In the genomic region with DNA sequence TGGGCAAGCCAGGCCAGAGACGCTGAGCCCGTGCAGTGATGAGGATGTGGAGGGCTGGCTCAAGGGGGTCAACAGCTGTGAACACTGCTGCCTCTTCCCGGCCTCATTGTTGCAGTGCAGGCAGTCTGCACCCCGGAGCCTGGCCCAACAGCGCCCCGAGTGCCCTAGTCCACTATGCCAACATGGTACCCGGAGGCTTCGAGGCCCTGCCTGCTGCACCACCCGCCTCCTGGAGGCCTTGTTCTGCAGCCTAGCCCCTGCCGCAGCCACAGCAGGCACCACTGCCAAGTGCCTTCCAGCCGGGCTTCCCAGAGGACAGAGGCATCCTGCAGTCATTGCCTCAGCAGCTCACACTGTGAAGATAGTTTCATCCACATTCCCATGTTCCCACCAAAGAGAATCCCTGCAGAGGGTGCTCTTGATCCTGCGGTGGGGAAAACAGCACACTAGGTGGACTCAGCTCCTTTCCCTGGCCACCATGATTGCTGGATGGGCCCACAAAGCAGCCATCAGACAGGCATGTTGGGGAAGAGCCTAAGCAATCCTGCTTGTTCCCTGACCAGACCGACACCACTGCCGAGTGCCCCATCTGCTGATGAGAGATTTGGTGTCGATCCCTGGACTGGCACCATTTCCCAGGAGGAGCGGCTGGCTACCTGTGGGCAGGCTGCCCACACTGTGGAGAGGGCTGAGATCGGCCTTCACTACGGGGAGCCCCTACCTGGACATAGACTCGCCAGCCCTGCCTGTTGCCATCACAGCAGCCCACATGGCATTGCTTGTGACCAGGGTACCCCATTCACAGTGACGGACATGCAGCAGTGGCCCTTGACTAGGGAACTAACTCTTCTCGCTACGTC, we compare ENCODE assay signal across 11 cellular contexts. TPM values are rescaled to one million over a fixed set of nuclear protein-coding genes. Genes with fewer than 3 reads are reported as not detected.
DNase-seq lines count a peak whose midpoint lies in the region; ATAC-seq, FAIRE-seq and TF ChIP-seq lines count a peak whose summit lies in the region.
"Had no signal": no experiment of that assay in that cellular context is flagged by ENCODE, and none has a peak within 500 bp of the region (broad histone marks: within the 10 kb centered on the region; RNA-seq: fewer than 3 reads in every experiment).

No MANE protein-coding gene starts in this region.

- no peak overlapping the region for H3K4ac ChIP-seq in mesenchymal stem cell (ENCODE audit: low read depth in 1 of 2, low read length in 2 of 2)

- H3K14ac ChIP-seq in mesenchymal stem cell (ENCODE audit: low read length in 2 of 2), result no peak overlapping the region

- peaks cover 8% of the 10 kb centered on the region for H3K79me1 ChIP-seq in mesenchymal stem cell (replicated peaks; ENCODE audit: low read length, poor library complexity, severe bottlenecking)

- H3K4me2 ChIP-seq in A549 (no peak overlapping the region), mesenchymal stem cell (ENCODE audit: low read length, poor library complexity, severe bottlenecking) (no peak overlapping the region)

- no peak for DNase-seq in A549 (ENCODE audit: low read depth in 1 of 2, low spot score in 1 of 2)
- no peak for DNase-seq in GM12891 (ENCODE audit: insufficient read length, low spot score)
- no peak for DNase-seq in activated T-helper 1 cell treated with anti-CD3 and anti-CD28 coated beads, Interleukin-12 subunit alpha, Interleukin-12 subunit beta, Interleukin-2, Interleukin-4 antibody, amounts not matched to agents 30 ng/mL and 10 ng/mL and 1 ng/mL, durations not matched to agents 14 hours and 24 hours and 36 hours (ENCODE audit: low spot score)
- DNase-seq in mesenchymal stem cell, result no peak
- no peak for DNase-seq in OCI-M2 (lab: John Stamatoyannopoulos, UW; ENCODE audit: unreplicated experiment)
- DNase-seq in NCI-H1417 treated with DMSO at 0.1 percent for 48 hours (lab: John Stamatoyannopoulos, UW), result no peak
- no peak for DNase-seq in NCI-H2171 treated with DMSO at 0.1 percent for 48 hours (lab: John Stamatoyannopoulos, UW)
- DNase-seq: NCI-H1694 treated with DMSO at 0.1 percent for 48 hours had no signal

- ATAC-seq in A549 (peak; percentile 5 to 19; a peak in 3 of 6 replicates), HG02885 (IDR thresholded peaks at IDR 0.05; ENCODE audit: poor library complexity, unreplicated experiment) (no peak)
- ATAC-seq: activated CD4-positive, CD25-positive, alpha-beta regulatory T cell treated with anti-CD3 and anti-CD28 coated beads, Interleukin-2, amount 50 U/mL, for 24 hours; esophagus mucosa had no signal

- H3K9me3 Mint-ChIP-seq in activated T-helper 1 cell treated with anti-CD3 and anti-CD28 coated beads, Interleukin-12 subunit alpha, Interleukin-12 subunit beta, Interleukin-2, Interleukin-4 antibody, amounts not matched to agents 30 ng/mL and 10 ng/mL and 1 ng/mL, durations not matched to agents 14 hours and 24 hours and 36 hours, result no peaks in the 10 kb centered on the region

- no peak overlapping the region for H4K91ac ChIP-seq in mesenchymal stem cell (ENCODE audit: low read length)

- no peak for TF ChIP-seq CTCF in A549 (IDR thresholded peaks at IDR 0.05)

- CTCF ChIA-PET in A549 (lab: Yijun Ruan, JAX), result interaction anchor here (1.0 to 4.0 kb wide), 3 partner anchors 11 to 146 kb away, joined by 3 to 20 read pairs (median 6); no protein-coding TSS in a partner anchor

- no peak overlapping the region for H3K4me3 Mint-ChIP-seq in activated T-helper 1 cell treated with anti-CD3 and anti-CD28 coated beads, Interleukin-12 subunit alpha, Interleukin-12 subunit beta, Interleukin-2, Interleukin-4 antibody, amounts not matched to agents 30 ng/mL and 10 ng/mL and 1 ng/mL, durations not matched to agents 14 hours and 24 hours and 36 hours

- H3K4me3 ChIP-seq in A549 (no peak overlapping the region), mesenchymal stem cell (ENCODE audit: insufficient read depth in 1 of 2, low read depth in 1 of 2, low read length in 2 of 2) (no peak overlapping the region)

- H3K27me3 Mint-ChIP-seq in activated T-helper 1 cell treated with anti-CD3 and anti-CD28 coated beads, Interleukin-12 subunit alpha, Interleukin-12 subunit beta, Interleukin-2, Interleukin-4 antibody, amounts not matched to agents 30 ng/mL and 10 ng/mL and 1 ng/mL, durations not matched to agents 14 hours and 24 hours and 36 hours (ENCODE audit: insufficient read depth), result no peaks in the 10 kb centered on the region

- TF ChIP-seq POLR2A in A549 (IDR thresholded peaks at IDR 0.05; ENCODE audit: low read length) (no peak), GM12891 (IDR thresholded peaks at IDR 0.05; ENCODE audit: low read depth, low read length) (no peak)

- H2BK12ac ChIP-seq in mesenchymal stem cell (ENCODE audit: low read length in 2 of 2), result no peak overlapping the region

- 86% methylated on average over 22 of the region's 22 CpGs for WGBS in A549 (ENCODE audit: missing lambda C conversion rate)
- WGBS in mesenchymal stem cell, result 84% methylated on average over 22 of the region's 22 CpGs

- H3K27ac ChIP-seq in A549 (no peak overlapping the region), mesenchymal stem cell (ENCODE audit: low read length, poor library complexity, severe bottlenecking) (no peak overlapping the region)

- no peak overlapping the region for H3K9ac ChIP-seq in mesenchymal stem cell (ENCODE audit: low read length)

- intact Hi-C loops in activated T-helper 1 cell treated with anti-CD3 and anti-CD28 coated beads, Interleukin-12 subunit alpha, Interleukin-12 subunit beta, Interleukin-2, Interleukin-4 antibody, amounts not matched to agents 30 ng/mL and 10 ng/mL and 1 ng/mL, durations not matched to agents 14 hours and 24 hours and 36 hours (cut with micrococcal nuclease), result no loop called here

- no peak for TF ChIP-seq EP300 in A549 (IDR thresholded peaks at IDR 0.05)

- no peak overlapping the region for H3K23ac ChIP-seq in mesenchymal stem cell (ENCODE audit: low read length in 2 of 2)

- POLR2A ChIA-PET in A549 (lab: Yijun Ruan, JAX), result no interaction called here

- no peak for TF ChIP-seq RAD21 in A549 (conservative IDR thresholded peaks at IDR 0.05 in 1 of 2, IDR thresholded peaks at IDR 0.05 in 1 of 2)

- no peak overlapping the region for H2BK5ac ChIP-seq in mesenchymal stem cell (ENCODE audit: low read depth, low read length, poor library complexity, severe bottlenecking)

- peaks cover 12% of the 10 kb centered on the region; the same call in 2 of the 3 replicates for H3K4me1 ChIP-seq in A549
- peaks cover 19% of the 10 kb centered on the region for H3K4me1 ChIP-seq in mesenchymal stem cell (ENCODE audit: control insufficient read depth, insufficient read depth, low read depth, low read length)

- peak overlapping the region; percentile 38 for H4K8ac ChIP-seq in mesenchymal stem cell (ENCODE audit: low read length)

- H2AK5ac ChIP-seq in mesenchymal stem cell (ENCODE audit: low read length, severe bottlenecking), result no peak overlapping the region

- H3K36me3 Mint-ChIP-seq in activated T-helper 1 cell treated with anti-CD3 and anti-CD28 coated beads, Interleukin-12 subunit alpha, Interleukin-12 subunit beta, Interleukin-2, Interleukin-4 antibody, amounts not matched to agents 30 ng/mL and 10 ng/mL and 1 ng/mL, durations not matched to agents 14 hours and 24 hours and 36 hours (ENCODE audit: low read depth), result peaks cover 16% of the 10 kb centered on the region

- H2BK15ac ChIP-seq in mesenchymal stem cell (ENCODE audit: low read depth, poor library complexity, severe bottlenecking), result no peak overlapping the region

- no peak overlapping the region for H2BK120ac ChIP-seq in mesenchymal stem cell (ENCODE audit: low read depth, low read length)

- peak overlapping the region in 1 of 2 experiments; percentile 37 for H3K18ac ChIP-seq in mesenchymal stem cell (ENCODE audit: low read depth in 1 of 2, low read length in 2 of 2)

- peak overlapping the region; percentile 48 for H3K27ac Mint-ChIP-seq in activated T-helper 1 cell treated with anti-CD3 and anti-CD28 coated beads, Interleukin-12 subunit alpha, Interleukin-12 subunit beta, Interleukin-2, Interleukin-4 antibody, amounts not matched to agents 30 ng/mL and 10 ng/mL and 1 ng/mL, durations not matched to agents 14 hours and 24 hours and 36 hours

- H3K36me3 ChIP-seq in mesenchymal stem cell (ENCODE audit: control insufficient read depth in 1 of 2, insufficient read depth in 2 of 2, low read depth in 1 of 2, low read length in 2 of 2), result peaks cover 46 to 67% of the 10 kb centered on the region in 2 experiments

- H3K27me3 ChIP-seq in mesenchymal stem cell (ENCODE audit: control insufficient read depth in 1 of 2, insufficient read depth in 1 of 2, low read length in 2 of 2), result no peaks in the 10 kb centered on the region

- H3K9me3 ChIP-seq in A549 (no peaks in the 10 kb centered on the region), mesenchymal stem cell (ENCODE audit: control insufficient read depth, low read length) (no peaks in the 10 kb centered on the region)

- no peak overlapping the region for H2AFZ ChIP-seq in mesenchymal stem cell (ENCODE audit: low read depth, low read length)

- FAIRE-seq in A549 (lab: Jason Lieb, UNC) (peak; percentile 28), GM12891 (lab: Jason Lieb, UNC) (peak; percentile 31)

- peaks cover 28% of the 10 kb centered on the region for H3K4me1 Mint-ChIP-seq in activated T-helper 1 cell treated with anti-CD3 and anti-CD28 coated beads, Interleukin-12 subunit alpha, Interleukin-12 subunit beta, Interleukin-2, Interleukin-4 antibody, amounts not matched to agents 30 ng/mL and 10 ng/mL and 1 ng/mL, durations not matched to agents 14 hours and 24 hours and 36 hours (ENCODE audit: low read depth)

TF ChIP-seq in A549, 52 proteins besides CTCF, POLR2A, EP300 and RAD21 (continues in another document):
- TF ChIP-seq HEYL (CRISPR knock-in tag; IDR thresholded peaks at IDR 0.05) (no peak), CBX2 (IDR thresholded peaks at IDR 0.05; ENCODE audit: borderline replicate concordance, low read depth) (no peak), RCOR1 (IDR thresholded peaks at IDR 0.05; ENCODE audit: low read depth, low read length) (no peak)

TF ChIP-seq in GM12891, 5 proteins besides CTCF, POLR2A, EP300 and RAD21 (continues in another document):
- TF ChIP-seq POLR2AphosphoS5 (IDR thresholded peaks at IDR 0.05; ENCODE audit: low read depth, low read length) (no peak), TAF1 (IDR thresholded peaks at IDR 0.05; ENCODE audit: low read depth, low read length) (no peak), SPI1 (IDR thresholded peaks at IDR 0.05; ENCODE audit: low read depth, low read length) (no peak), POU2F2 (IDR thresholded peaks at IDR 0.05; ENCODE audit: low read depth, low read length) (no peak)

RNA-seq across cellular contexts. Expression of gene USP22, which starts 44.9 kb away (rescaled TPM):
- polyA plus RNA-seq in A549 (2011; rRNA removed) (293 and 300 TPM in 2 replicates), A549 (2017; fragmentation: RNase III; extraction: RNeasy Plus Mini Kit Qiagen cat#74134 plus additional on column Dnase treatment) (130 to 141 TPM (median 134 TPM) in 3 replicates)
- polyA plus RNA-seq in A549 (2012; cell fraction: cytosol; rRNA removed), result 152 and 192 TPM in 2 replicates
- 274 and 304 TPM in 2 replicates for polyA plus RNA-seq in A549 (2012; cell fraction: nucleus; rRNA removed)
- 312 and 352 TPM in 2 replicates for polyA minus RNA-seq in A549 (2011; rRNA and poly(A)+ RNA removed)
- 47.3 TPM for polyA plus RNA-seq in GM12891 (2012; ENCODE audit: low read depth, missing spikeins)
- 147 and 152 TPM in 2 replicates for total RNA-seq in activated T-helper 1 cell treated with anti-CD3 and anti-CD28 coated beads, Interleukin-12 subunit alpha, Interleukin-12 subunit beta, Interleukin-2, Interleukin-4 antibody, amounts not matched to agents 30 ng/mL and 10 ng/mL and 1 ng/mL, durations not matched to agents 14 hours and 24 hours and 36 hours
- 105 TPM for polyA plus RNA-seq in mesenchymal stem cell (2013, experiment 1 of 2)
- polyA plus RNA-seq in mesenchymal stem cell (2013, experiment 2 of 2), result 108 TPM
